Comparison of ENCODE assay signal across 15 cellular contexts in genomic region chrX:72069380-72070160, GRCh38.
A peak's percentile ranks its signal among the peaks of the same experiment; 100 is the strongest.
DNase-seq lines count a peak whose midpoint lies in the region; ATAC-seq and TF ChIP-seq lines count a peak whose summit lies in the region.
"Had no signal": no experiment of that assay in that cellular context is flagged by ENCODE, and none has a peak within 500 bp of the region (broad histone marks: within the 10 kb centered on the region; RNA-seq: fewer than 3 reads in every experiment).

No MANE protein-coding gene starts in this region.

- H3K36me3 ChIP-seq in iPS-18a (ENCODE audit: control insufficient read depth, low read depth, low read length) (no peaks in the 10 kb centered on the region), smooth muscle cell (ENCODE audit: low read depth) (no peaks in the 10 kb centered on the region)
- H3K36me3 ChIP-seq: upper lobe of left lung had no signal

- H3K4me2 ChIP-seq in smooth muscle cell, result peak overlapping the region; percentile 68
- H3K4me2 ChIP-seq: A549 had no signal

- no peaks in the 10 kb centered on the region for H3K79me2 ChIP-seq in smooth muscle cell (ENCODE audit: low read depth)

- WGBS in smooth muscle cell (ENCODE audit: low lambda C conversion rate), result 84% methylated on average over 13 of the region's 14 CpGs

- CTCF ChIA-PET in activated CD8-positive, alpha-beta T cell treated with anti-CD3 and anti-CD28 coated beads for 36 hours (lab: Charles Lee), result no interaction called here

- H3K9ac ChIP-seq in iPS-18a (ENCODE audit: low read length), result no peak overlapping the region
- H3K9ac ChIP-seq in smooth muscle cell (ENCODE audit: low read depth), result no peak overlapping the region

- peaks cover 15% of the 10 kb centered on the region for H3K9me3 ChIP-seq in iPS-18a (ENCODE audit: control insufficient read depth, low read depth, low read length)
- H3K9me3 ChIP-seq in smooth muscle cell (replicated peaks; ENCODE audit: low read depth), result no peaks in the 10 kb centered on the region
- H3K9me3 ChIP-seq: A549, mucosa of descending colon, upper lobe of left lung had no signal

- peak; percentile 5 for DNase-seq in NCI-H2227 treated with DMSO at 0.1 percent for 48 hours (lab: John Stamatoyannopoulos, UW)
- DNase-seq in NCI-H2227 (lab: John Stamatoyannopoulos, UW; ENCODE audit: unreplicated experiment), result no peak
- no peak for DNase-seq in smooth muscle cell (lab: John Stamatoyannopoulos, UW; ENCODE audit: unreplicated experiment)
- DNase-seq in activated CD8-positive, alpha-beta T cell treated with anti-CD3 and anti-CD28 coated beads for 36 hours, result no peak
- DNase-seq in activated CD8-positive, alpha-beta memory T cell treated with anti-CD3 and anti-CD28 coated beads, Interleukin-2, amount 50 U/mL, for 4 hours, result no peak
- DNase-seq: mucosa of descending colon, NCI-H1930, T-helper 2 cell, upper lobe of left lung had no signal

- TF ChIP-seq CTCF in VCaP (conservative IDR thresholded peaks at IDR 0.05) (no peak), smooth muscle cell (IDR thresholded peaks at IDR 0.05; ENCODE audit: borderline replicate concordance, insufficient read depth, poor library complexity, severe bottlenecking) (no peak)
- no peak for TF ChIP-seq CTCF in activated CD8-positive, alpha-beta T cell treated with anti-CD3 and anti-CD28 coated beads for 36 hours (IDR thresholded peaks at IDR 0.05)

- intact Hi-C loops in activated CD8-positive, alpha-beta T cell treated with anti-CD3 and anti-CD28 coated beads for 36 hours (cut with micrococcal nuclease), result no loop called here

- peak overlapping the region; percentile 9 for H3K4me3 ChIP-seq in iPS-18a (ENCODE audit: low read length)
- H3K4me3 ChIP-seq in smooth muscle cell, result peak overlapping the region; percentile 21
- H3K4me3 ChIP-seq: A549, GM12878, mucosa of descending colon, skin epidermis had no signal

- H3K27ac ChIP-seq in VCaP (0 out of 2 replicates have a peak overlapping the region, but pooled peaks have one; percentile 22), iPS-18a (ENCODE audit: low read length) (no peak overlapping the region), smooth muscle cell (ENCODE audit: low read depth) (no peak overlapping the region)
- H3K27ac ChIP-seq: A549, skin epidermis, upper lobe of left lung had no signal

- H3K36me3 Mint-ChIP-seq in activated CD8-positive, alpha-beta T cell treated with anti-CD3 and anti-CD28 coated beads for 36 hours (ENCODE audit: low read depth), result no peaks in the 10 kb centered on the region

- peaks cover 5% of the 10 kb centered on the region for H3K4me1 ChIP-seq in iPS-18a (ENCODE audit: control insufficient read depth, low read depth, low read length)
- no peaks in the 10 kb centered on the region for H3K4me1 ChIP-seq in smooth muscle cell (ENCODE audit: low read depth)
- H3K4me1 ChIP-seq: A549 had no signal

- H3K4me3 Mint-ChIP-seq in activated CD8-positive, alpha-beta T cell treated with anti-CD3 and anti-CD28 coated beads for 36 hours, result no peak overlapping the region

- peaks cover 34% of the 10 kb centered on the region for H3K27me3 Mint-ChIP-seq in activated CD8-positive, alpha-beta T cell treated with anti-CD3 and anti-CD28 coated beads for 36 hours

- peaks cover 2% of the 10 kb centered on the region for H3K4me1 Mint-ChIP-seq in activated CD8-positive, alpha-beta T cell treated with anti-CD3 and anti-CD28 coated beads for 36 hours (ENCODE audit: low read depth)

- H2AFZ ChIP-seq in smooth muscle cell (ENCODE audit: low read depth), result no peak overlapping the region

- H3K9me3 Mint-ChIP-seq in activated CD8-positive, alpha-beta T cell treated with anti-CD3 and anti-CD28 coated beads for 36 hours, result no peaks in the 10 kb centered on the region

- H3K27ac Mint-ChIP-seq in activated CD8-positive, alpha-beta T cell treated with anti-CD3 and anti-CD28 coated beads for 36 hours, result no peak overlapping the region

- POLR2A ChIA-PET in activated CD8-positive, alpha-beta T cell treated with anti-CD3 and anti-CD28 coated beads for 36 hours (lab: Charles Lee), result no interaction called here

- no peak for ATAC-seq in activated CD8-positive, alpha-beta T cell treated with anti-CD3 and anti-CD28 coated beads for 36 hours
- ATAC-seq in GM21515 (IDR thresholded peaks at IDR 0.05; ENCODE audit: unreplicated experiment), result no peak
- ATAC-seq: GM12878 had no signal

- H3F3A ChIP-seq in smooth muscle cell (ENCODE audit: low read depth), result no peaks in the 10 kb centered on the region

- no peaks in the 10 kb centered on the region for H4K20me1 ChIP-seq in smooth muscle cell (ENCODE audit: low read depth)

- H3K27me3 ChIP-seq in iPS-18a (ENCODE audit: control insufficient read depth, insufficient read depth, low read length) (no peaks in the 10 kb centered on the region), smooth muscle cell (ENCODE audit: low read depth) (no peaks in the 10 kb centered on the region)
- H3K27me3 ChIP-seq: upper lobe of left lung had no signal
